7 cellular contexts compared by ENCODE assay signal in the genomic region with DNA sequence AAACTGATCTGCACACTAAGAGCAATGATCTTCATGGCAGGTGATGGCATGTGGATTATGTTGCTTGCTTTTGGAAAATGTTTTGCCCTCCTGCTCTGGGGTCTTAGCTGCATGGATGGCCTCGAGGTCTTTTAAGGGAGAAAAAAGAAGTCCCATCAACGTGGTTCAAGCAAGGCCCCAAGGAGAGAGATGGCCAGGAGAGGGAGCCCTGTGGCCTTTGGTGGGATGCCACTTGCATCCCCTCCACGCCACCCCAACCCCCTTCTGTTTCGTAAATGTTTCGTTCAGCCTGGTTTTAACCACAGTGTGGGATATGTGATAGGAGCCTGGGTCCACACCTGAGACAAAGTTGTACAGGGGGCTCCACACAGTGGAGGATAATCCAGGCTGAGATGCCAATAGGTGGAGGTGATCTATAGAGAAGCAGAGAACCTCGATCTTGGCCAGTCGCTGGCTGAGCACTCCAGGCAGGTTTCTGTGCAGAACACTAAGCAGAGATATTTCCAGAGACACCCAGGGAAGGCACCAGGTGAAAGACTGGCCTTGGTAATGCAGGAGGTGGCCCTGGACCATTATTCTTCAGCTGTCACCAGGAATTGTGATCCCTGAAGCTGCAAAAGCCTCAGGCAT. TPM values are rescaled to one million over a fixed set of nuclear protein-coding genes. Genes with fewer than 3 reads are reported as not detected.
DNase-seq lines count a peak whose midpoint lies in the region; ATAC-seq, FAIRE-seq and TF ChIP-seq lines count a peak whose summit lies in the region.

No MANE protein-coding gene starts in this region.

- H3K27me3 ChIP-seq in pancreas = no peaks in the 10 kb centered on the region

- DNase-seq in NCI-H1694 treated with DMSO at 0.1 percent for 48 hours (lab: John Stamatoyannopoulos, UW) = peak; percentile 32
- peak; percentile 41 for DNase-seq in choroid plexus epithelial cell (ENCODE audit: low read depth)
- DNase-seq in pancreas = peak in 5 of 6 donors; percentile 47 to 70 (median 59)
- DNase-seq in GM19239 (ENCODE audit: insufficient read length, low spot score) = no peak
- no peak for DNase-seq in effector memory CD8-positive, alpha-beta T cell
- no peak for DNase-seq in Kasumi-1 (lab: John Stamatoyannopoulos, UW)

- H3K36me3 ChIP-seq in pancreas = no peaks in the 10 kb centered on the region

- 18 to 22% methylated on average over 7 of the region's 7 CpGs for WGBS in pancreas, 2 donors

- no peak overlapping the region for H3K4me3 Mint-ChIP-seq in effector memory CD8-positive, alpha-beta T cell

- H3K9me3 Mint-ChIP-seq in effector memory CD8-positive, alpha-beta T cell = no peaks in the 10 kb centered on the region

- FAIRE-seq in pancreas (lab: Jason Lieb, UNC) (no peak), GM19239 (lab: Jason Lieb, UNC) (no peak)

- no peaks in the 10 kb centered on the region for H3K4me1 ChIP-seq in pancreas

- intact Hi-C loops in pancreas (cut with DNase I) = loop anchor here in 2 of 3 donors (5.0 to 10.0 kb wide), 2 partner anchors 132 to 209 kb away; a partner anchor contains a TSS

- peaks cover 0 to 32% of the 10 kb centered on the region in 2 donors for H3K27me3 Mint-ChIP-seq in effector memory CD8-positive, alpha-beta T cell

- ATAC-seq in pancreas = peak; percentile 88 to 99 (median 96)
- no peak for ATAC-seq in effector memory CD8-positive, alpha-beta T cell (replicated peaks)

- H3K27ac ChIP-seq in pancreas = no peak overlapping the region

- TF ChIP-seq CTCF in GM12874 (IDR thresholded peaks at IDR 0.05; ENCODE audit: insufficient read depth, low read depth, low read length) (peak; percentile 41), choroid plexus epithelial cell (conservative IDR thresholded peaks at IDR 0.05; ENCODE audit: low read depth, low read length) (peak; percentile 73), pancreas (IDR thresholded peaks at IDR 0.05) (peak in 3 of 4 donors; percentile 17 to 40 (median 31))

- H3K4me3 ChIP-seq in choroid plexus epithelial cell (ENCODE audit: low read depth, low read length) = no peak overlapping the region
- no peak overlapping the region for H3K4me3 ChIP-seq in pancreas

- no peaks in the 10 kb centered on the region for H3K36me3 Mint-ChIP-seq in effector memory CD8-positive, alpha-beta T cell (ENCODE audit: insufficient read depth)

- no peaks in the 10 kb centered on the region for H3K9me3 ChIP-seq in pancreas

- H3K27ac Mint-ChIP-seq in effector memory CD8-positive, alpha-beta T cell = no peak overlapping the region

- no peaks in the 10 kb centered on the region for H3K4me1 Mint-ChIP-seq in effector memory CD8-positive, alpha-beta T cell (ENCODE audit: low read depth in 2 of 2)

RNA-seq across cellular contexts. Expression of a gene that starts 25.8 kb away (rescaled TPM):
- total RNA-seq in pancreas = 1 to 10 TPM in 2 of 6 donors, under 1 TPM in 4; 0.19 to 2.1 (median 0.80) TPM
- polyA plus RNA-seq in pancreas = 1 to 10 TPM in 1 of 2 donors, under 1 TPM in 1; 0.42 to 3.0 TPM

Comparison
In these comparisons a context has a peak if more than half of its experiments do, and no peak if none do; other contexts are left out.
1. DNase-seq: peak in NCI-H1694 treated with DMSO at 0.1 percent for 48 hours (single experiment), choroid plexus epithelial cell (single experiment) and pancreas (5 of 6); none in GM19239 (single experiment), effector memory CD8-positive, alpha-beta T cell (0 of 3) and Kasumi-1 (0 of 2).
2. Peak in every context shown above with its lines, with median percentiles within 50 percentile points of each other: CTCF ChIP-seq.